Comparison of ENCODE assay signal across 9 cellular contexts in genomic region chr22:40462195-40462988, GRCh38.
DNase-seq lines count a peak whose midpoint lies in the region; ATAC-seq, FAIRE-seq and TF ChIP-seq lines count a peak whose summit lies in the region.
"Had no signal": no experiment of that assay in that cellular context is flagged by ENCODE, and none has a peak within 500 bp of the region (broad histone marks: within the 10 kb centered on the region; RNA-seq: fewer than 3 reads in every experiment).

No MANE protein-coding gene starts in this region.

- CTCF ChIA-PET in activated naive CD4-positive, alpha-beta T cell treated with anti-CD3 and anti-CD28 coated beads for 36 hours (lab: Charles Lee), result interaction anchor here (0.6 to 2.6 kb wide), 9 partner anchors 10 to 184 kb away, joined by 3 to 13 read pairs (median 4); no protein-coding TSS in a partner anchor

- H3K27ac ChIP-seq in kidney (ENCODE audit: low read depth in 2 of 2, low read length in 2 of 2), result no peak overlapping the region

- H3K4me1 Mint-ChIP-seq in activated naive CD4-positive, alpha-beta T cell treated with anti-CD3 and anti-CD28 coated beads for 36 hours (ENCODE audit: low read depth), result peaks cover 68% of the 10 kb centered on the region

- peak overlapping the region; percentile 85 for H3K4me3 ChIP-seq in mononuclear cell (ENCODE audit: low read length)
- H3K4me3 ChIP-seq in kidney (ENCODE audit: low read length in 2 of 2), result no peak overlapping the region

- no peaks in the 10 kb centered on the region for H3K9me3 ChIP-seq in mononuclear cell (ENCODE audit: low read depth, low read length)
- H3K9me3 ChIP-seq in kidney (ENCODE audit: control insufficient read depth in 1 of 2, low read length in 2 of 2), result no peaks in the 10 kb centered on the region

- H3K27me3 Mint-ChIP-seq in activated naive CD4-positive, alpha-beta T cell treated with anti-CD3 and anti-CD28 coated beads for 36 hours (ENCODE audit: low read depth), result no peaks in the 10 kb centered on the region

- no peak for TF ChIP-seq CTCF in kidney (IDR thresholded peaks at IDR 0.05; ENCODE audit: borderline replicate concordance, extremely low read depth, insufficient read depth)

- no peaks in the 10 kb centered on the region for H3K9me3 Mint-ChIP-seq in activated naive CD4-positive, alpha-beta T cell treated with anti-CD3 and anti-CD28 coated beads for 36 hours

- H3K4me3 Mint-ChIP-seq in activated naive CD4-positive, alpha-beta T cell treated with anti-CD3 and anti-CD28 coated beads for 36 hours, result peak overlapping the region; percentile 97

- no peak overlapping the region for H3K9ac ChIP-seq in kidney (ENCODE audit: low read length in 2 of 2)

- intact Hi-C loops in activated naive CD4-positive, alpha-beta T cell treated with anti-CD3 and anti-CD28 coated beads for 36 hours (cut with micrococcal nuclease), result loop anchor here (1.0 to 2.0 kb wide), 4 partner anchors 9 to 70 kb away; no protein-coding TSS in a partner anchor
- intact Hi-C loops in kidney (cut with DNase I), result no loop called here

- peaks cover 64% of the 10 kb centered on the region for H3K4me1 ChIP-seq in mononuclear cell (ENCODE audit: insufficient read depth, low read length)
- peaks cover 0 to 2% of the 10 kb centered on the region in 2 donors for H3K4me1 ChIP-seq in kidney (ENCODE audit: control insufficient read depth in 1 of 2, insufficient read depth in 1 of 2, low read depth in 1 of 2, low read length in 2 of 2)

- peak overlapping the region; percentile 97 for H3K27ac Mint-ChIP-seq in activated naive CD4-positive, alpha-beta T cell treated with anti-CD3 and anti-CD28 coated beads for 36 hours

- ATAC-seq in HG03135 (IDR thresholded peaks at IDR 0.05; ENCODE audit: unreplicated experiment) (no peak), GM18909 (IDR thresholded peaks at IDR 0.05; ENCODE audit: poor library complexity, unreplicated experiment) (no peak), GM18517 (IDR thresholded peaks at IDR 0.05; ENCODE audit: unreplicated experiment) (no peak)

- H3K27me3 ChIP-seq in mononuclear cell (ENCODE audit: insufficient read depth, low read length), result no peaks in the 10 kb centered on the region

- no peak for FAIRE-seq in kidney (lab: Jason Lieb, UNC)

- H3K36me3 Mint-ChIP-seq in activated naive CD4-positive, alpha-beta T cell treated with anti-CD3 and anti-CD28 coated beads for 36 hours (ENCODE audit: low read depth), result peaks cover 13% of the 10 kb centered on the region

- H3K36me3 ChIP-seq in kidney (ENCODE audit: control insufficient read depth in 1 of 2, insufficient read depth in 2 of 2, low read length in 2 of 2), result no peaks in the 10 kb centered on the region

- peak; percentile 46 for DNase-seq in stimulated activated CD4-positive, alpha-beta T cell treated with anti-CD3 and anti-CD28 coated beads, Interleukin-15, amount 100 ng/mL, for 24 hours
- no peak for DNase-seq in stimulated activated CD4-positive, alpha-beta T cell treated with anti-CD3 and anti-CD28 coated beads, Interleukin-12 subunit alpha, Interleukin-12 subunit beta, amount 100 ng/mL, for 4 hours
- peak; percentile 36 for DNase-seq in activated naive CD4-positive, alpha-beta T cell treated with anti-CD3 and anti-CD28 coated beads for 36 hours
- DNase-seq in kidney, result no peak
- DNase-seq: amniotic stem cell had no signal

Comparison
In these comparisons a context has a peak if more than half of its experiments do, and no peak if none do; other contexts are left out.
1. DNase-seq: peak in stimulated activated CD4-positive, alpha-beta T cell treated with anti-CD3 and anti-CD28 coated beads, Interleukin-15, amount 100 ng/mL, for 24 hours (single experiment) and activated naive CD4-positive, alpha-beta T cell treated with anti-CD3 and anti-CD28 coated beads for 36 hours (single experiment); none in stimulated activated CD4-positive, alpha-beta T cell treated with anti-CD3 and anti-CD28 coated beads, Interleukin-12 subunit alpha, Interleukin-12 subunit beta, amount 100 ng/mL, for 4 hours (single experiment) and kidney (single experiment).